ENCODE assay signal across 8 cellular contexts in the genomic region with DNA sequence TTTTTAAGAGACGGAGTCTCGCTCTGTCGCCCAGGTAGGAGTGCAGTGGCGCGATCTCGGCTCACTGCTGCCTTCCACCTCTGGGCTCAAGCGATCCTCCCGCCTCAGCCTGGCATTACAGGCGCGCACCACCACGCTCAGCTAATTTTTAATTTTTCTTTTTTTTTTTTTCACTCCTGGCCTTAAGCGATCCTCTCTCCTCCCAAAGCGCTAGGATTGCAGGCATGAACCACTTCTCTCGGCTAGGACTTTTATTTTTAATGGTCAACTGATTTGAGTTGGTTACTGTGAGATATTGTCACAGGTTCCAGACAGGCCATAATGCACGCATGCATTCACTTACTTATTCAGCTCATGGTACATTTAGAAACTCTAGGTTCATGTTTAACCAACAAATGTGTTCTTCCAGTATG. TPM values are rescaled to one million over a fixed set of nuclear protein-coding genes. Genes with fewer than 3 reads are reported as not detected.
A peak's percentile ranks its signal among the peaks of the same experiment; 100 is the strongest.
DNase-seq lines count a peak whose midpoint lies in the region; TF ChIP-seq lines count a peak whose summit lies in the region.

No MANE protein-coding gene starts in this region.

- TF ChIP-seq CTCF in Peyer's patch (IDR thresholded peaks at IDR 0.05) (peak in 1 of 6 experiments; percentile 17), fibroblast of villous mesenchyme (IDR thresholded peaks at IDR 0.05; ENCODE audit: insufficient read depth, low read depth, low read length) (no peak), spleen (IDR thresholded peaks at IDR 0.05 in 8 of 11, conservative IDR thresholded peaks at IDR 0.05 in 3 of 11) (peak in 4 of 11 experiments; percentile 3 to 10 (median 6))

- H3K27ac ChIP-seq in Peyer's patch (peak overlapping the region; percentile 90 to 99 (median 94)), spleen (peak overlapping the region; percentile 86 to 99 (median 95))

- intact Hi-C loops in spleen (cut with DNase I; ENCODE audit: low total_unique reads), result no loop called here

- WGBS in spleen, 5 donors, result 9 to 14% (median 11%) methylated on average over 15 of the region's 15 CpGs

- peaks cover 47% of the 10 kb centered on the region for H3K36me3 Mint-ChIP-seq in T-helper 2 cell treated with Interferon-gamma antibody and Interleukin-4, amounts not matched to agents 5 μg/mL and 100 μg/mL, for 36 hours (ENCODE audit: low read depth)

- H3K4me1 Mint-ChIP-seq in T-helper 2 cell treated with Interferon-gamma antibody and Interleukin-4, amounts not matched to agents 5 μg/mL and 100 μg/mL, for 36 hours (ENCODE audit: low read depth), result peaks cover 26% of the 10 kb centered on the region

- H3K27ac Mint-ChIP-seq in T-helper 2 cell treated with Interferon-gamma antibody and Interleukin-4, amounts not matched to agents 5 μg/mL and 100 μg/mL, for 36 hours, result peak overlapping the region; percentile 99

- H3K4me3 Mint-ChIP-seq in T-helper 2 cell treated with Interferon-gamma antibody and Interleukin-4, amounts not matched to agents 5 μg/mL and 100 μg/mL, for 36 hours, result peak overlapping the region; percentile 94

- H3K27me3 ChIP-seq in Peyer's patch (no peaks in the 10 kb centered on the region), spleen (replicated peaks in 1 of 7) (no peaks in the 10 kb centered on the region)

- H3K36me3 ChIP-seq in Peyer's patch (peaks cover 0 to 31% (median 0%) of the 10 kb centered on the region in 3 donors), spleen (peaks cover 0 to 66% (median 21%) of the 10 kb centered on the region in 6 donors)

- H3K27me3 Mint-ChIP-seq in T-helper 2 cell treated with Interferon-gamma antibody and Interleukin-4, amounts not matched to agents 5 μg/mL and 100 μg/mL, for 36 hours (ENCODE audit: low read depth), result no peaks in the 10 kb centered on the region

- no peaks in the 10 kb centered on the region for H3K9me3 ChIP-seq in Peyer's patch
- no peaks in the 10 kb centered on the region for H3K9me3 ChIP-seq in spleen

- H3K9me3 Mint-ChIP-seq in T-helper 2 cell treated with Interferon-gamma antibody and Interleukin-4, amounts not matched to agents 5 μg/mL and 100 μg/mL, for 36 hours, result no peaks in the 10 kb centered on the region

- no peak for DNase-seq in T-helper 2 cell treated with Interferon-gamma antibody and Interleukin-4, amounts not matched to agents 5 μg/mL and 100 μg/mL, for 36 hours (ENCODE audit: low spot score)
- DNase-seq in T-helper 2 cell, result no peak
- no peak for DNase-seq in Peyer's patch
- DNase-seq in fibroblast of villous mesenchyme (ENCODE audit: low read depth), result peak; percentile 3
- no peak for DNase-seq in spleen
- DNase-seq in dermis blood vessel endothelial cell, result no peak
- DNase-seq in OCI-M1 (lab: John Stamatoyannopoulos, UW), result no peak
- no peak for DNase-seq in NCI-H2227 treated with DMSO at 0.1 percent for 48 hours (lab: John Stamatoyannopoulos, UW)

- H3K4me3 ChIP-seq in Peyer's patch (peak overlapping the region; percentile 69 to 95 (median 80)), fibroblast of villous mesenchyme (ENCODE audit: low read depth, low read length) (peak overlapping the region; percentile 97), spleen (peak overlapping the region; percentile 73 to 100 (median 88))

- TF ChIP-seq POLR2A in Peyer's patch (IDR thresholded peaks at IDR 0.05) (no peak), spleen (IDR thresholded peaks at IDR 0.05) (no peak)

- peaks cover 0 to 7% (median 5%) of the 10 kb centered on the region in 4 donors for H3K4me1 ChIP-seq in Peyer's patch
- peaks cover 7 to 31% (median 21%) of the 10 kb centered on the region in 6 donors for H3K4me1 ChIP-seq in spleen

RNA-seq across cellular contexts. Expression of a gene that starts 0.9 kb away (rescaled TPM):
- total RNA-seq in Peyer's patch (1 to 10 TPM in 3 of 4 donors, not detected in 1; 2.5 to 4.4 (median 4.3) TPM), fibroblast of villous mesenchyme (8.6 and 8.7 TPM in 2 replicates), spleen (1 to 10 TPM; 4.8 to 7.7 (median 6.1) TPM), dermis blood vessel endothelial cell (3.9 and 14.6 TPM in 2 replicates)
- polyA plus RNA-seq in spleen, result 1 to 10 TPM; 3.3 to 6.0 (median 5.0) TPM

RNA-seq across cellular contexts. Expression of a gene that starts 1.0 kb away (rescaled TPM):
- total RNA-seq in Peyer's patch, result 100 to 1,000 TPM; 150 to 286 (median 213) TPM
- total RNA-seq in fibroblast of villous mesenchyme, result 50.1 and 52.8 TPM in 2 replicates
- total RNA-seq in spleen, result 10 to 100 TPM; 41.7 to 68.9 (median 56.1) TPM
- polyA plus RNA-seq in spleen, result 10 to 100 TPM; 15.6 to 23.6 (median 21.4) TPM
- 54.8 and 64.0 TPM in 2 replicates for total RNA-seq in dermis blood vessel endothelial cell

RNA-seq across cellular contexts. Expression of a gene that starts 9.0 kb away (rescaled TPM):
- 100 to 1,000 TPM in 1 of 4 donors, 10 to 100 TPM in 3; 90.5 to 124 (median 96.8) TPM for total RNA-seq in Peyer's patch
- 63.5 and 70.4 TPM in 2 replicates for total RNA-seq in fibroblast of villous mesenchyme
- total RNA-seq in spleen, result 100 to 1,000 TPM in 2 of 7 donors, 10 to 100 TPM in 5; 83.3 to 123 (median 94.7) TPM
- polyA plus RNA-seq in spleen, result 10 to 100 TPM; 60.8 to 65.5 (median 61.3) TPM
- total RNA-seq in dermis blood vessel endothelial cell, result 45.6 and 48.1 TPM in 2 replicates

RNA-seq across cellular contexts. Expression of a gene that starts 49.2 kb away (rescaled TPM):
- total RNA-seq in Peyer's patch (10 to 100 TPM; 13.8 to 29.7 (median 17.9) TPM), fibroblast of villous mesenchyme (15.5 and 17.7 TPM in 2 replicates), spleen (10 to 100 TPM; 24.2 to 42.4 (median 28.6) TPM), dermis blood vessel endothelial cell (20.8 and 32.5 TPM in 2 replicates)
- polyA plus RNA-seq in spleen, result 10 to 100 TPM; 41.4 to 58.0 (median 52.9) TPM

RNA-seq across cellular contexts. Expression of a gene that starts 56.0 kb away (rescaled TPM):
- total RNA-seq in Peyer's patch (100 to 1,000 TPM in 3 of 4 donors, 10 to 100 TPM in 1; 63.5 to 436 (median 424) TPM), fibroblast of villous mesenchyme (5.5 and 5.6 TPM in 2 replicates), spleen (1 to 10 TPM; 3.9 to 7.8 (median 5.2) TPM), dermis blood vessel endothelial cell (9.2 and 12.1 TPM in 2 replicates)
- polyA plus RNA-seq in spleen, result 1 to 10 TPM; 4.1 to 5.1 (median 4.7) TPM
